Comparison of ENCODE assay signal across 8 cellular contexts in the genomic region with DNA sequence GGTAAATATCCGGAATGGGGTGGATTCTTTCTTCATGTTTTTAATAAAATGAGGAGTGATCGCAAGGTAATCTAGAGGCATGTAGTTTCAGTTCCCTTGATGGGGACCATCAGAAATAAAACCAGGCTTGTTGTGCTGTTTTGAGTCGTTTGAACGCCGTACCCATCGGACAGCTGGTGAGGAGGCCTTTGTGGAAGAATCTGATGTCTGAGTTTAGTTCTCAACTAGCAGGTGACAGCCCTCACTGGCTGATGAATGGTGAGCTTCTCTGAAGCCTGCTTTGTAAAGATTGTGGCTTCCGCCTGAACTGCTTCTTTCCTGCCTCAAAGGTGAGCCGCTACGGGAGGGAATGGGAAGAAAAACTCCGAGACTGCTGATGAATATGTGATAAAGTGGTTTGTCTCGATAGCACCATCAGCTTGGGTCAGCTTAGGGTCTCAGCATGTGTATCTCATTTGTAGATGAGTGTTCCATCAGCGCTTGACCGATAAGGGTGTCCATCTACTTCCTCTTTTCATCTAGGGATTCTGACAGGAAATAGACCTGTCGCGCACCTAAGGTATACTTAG.
A peak's percentile ranks its signal among the peaks of the same experiment; 100 is the strongest.
DNase-seq lines count a peak whose midpoint lies in the region; FAIRE-seq and TF ChIP-seq lines count a peak whose summit lies in the region.

No MANE protein-coding gene starts in this region.

- peak overlapping the region; percentile 84 for H3K4me3 ChIP-seq in LNCaP clone FGC (ENCODE audit: low read depth, low read length)
- H3K4me3 ChIP-seq in foreskin fibroblast (ENCODE audit: low read depth in 1 of 2, low read length in 2 of 2), result peak overlapping the region; percentile 56 to 98
- peak overlapping the region; percentile 74 for H3K4me3 ChIP-seq in retinal pigment epithelial cell (ENCODE audit: low read length)

- no peak for TF ChIP-seq POLR2A in H54 (IDR thresholded peaks at IDR 0.05; ENCODE audit: low read depth, low read length)

- no peak for FAIRE-seq in H54 (lab: Jason Lieb, UNC)

- peak; percentile 27 for DNase-seq in CD1c-positive myeloid dendritic cell (ENCODE audit: extremely low spot score)
- DNase-seq in GM19240 (ENCODE audit: insufficient read length, low spot score), result peak; percentile 28
- DNase-seq in LNCaP clone FGC (ENCODE audit: low read depth), result no peak
- peak; percentile 2 for DNase-seq in activated T-cell treated with anti-CD3 and anti-CD28 coated beads for 4 hours
- peak in 1 of 2 donors; percentile 31 for DNase-seq in foreskin fibroblast
- no peak for DNase-seq in retinal pigment epithelial cell (ENCODE audit: low read depth)
- no peak for DNase-seq in H54 (ENCODE audit: insufficient read length, low spot score)
- DNase-seq in cerebellar cortex (ENCODE audit: low spot score), result no peak

- TF ChIP-seq CTCF in LNCaP clone FGC (IDR thresholded peaks at IDR 0.05; ENCODE audit: control insufficient read depth, extremely low read depth, insufficient read depth) (no peak), foreskin fibroblast (IDR thresholded peaks at IDR 0.05; ENCODE audit: low read depth, low read length) (no peak), retinal pigment epithelial cell (conservative IDR thresholded peaks at IDR 0.05; ENCODE audit: low read depth, low read length) (no peak)

Comparison
In these comparisons a context has a peak if more than half of its experiments do, and no peak if none do; other contexts are left out.
1. DNase-seq: peak in CD1c-positive myeloid dendritic cell (single experiment), GM19240 (single experiment) and activated T-cell treated with anti-CD3 and anti-CD28 coated beads for 4 hours (single experiment); none in LNCaP clone FGC (single experiment), retinal pigment epithelial cell (single experiment), H54 (single experiment) and cerebellar cortex (single experiment).
2. Peak in every context shown above with its lines, with median percentiles within 50 percentile points of each other: H3K4me3 ChIP-seq.